In genomic region chr9:105198763-105199339, GRCh38 we compare ENCODE assay signal across 28 cellular contexts.
"Had no signal": no experiment of that assay in that cellular context is flagged by ENCODE, and none has a peak within 500 bp of the region (broad histone marks: within the 10 kb centered on the region; RNA-seq: fewer than 3 reads in every experiment).

No MANE protein-coding gene starts in this region.

- H3K9me3 Mint-ChIP-seq: activated CD4-positive, alpha-beta memory T cell treated with anti-CD3 and anti-CD28 coated beads for 36 hours; activated CD4-positive, alpha-beta T cell treated with anti-CD3 and anti-CD28 coated beads, Interleukin-2, amount 10 ng/mL, durations not matched to agents 24 days and 14 days; activated naive CD4-positive, alpha-beta T cell treated with anti-CD3 and anti-CD28 coated beads, Interleukin-2, amount 10 ng/mL, durations not matched to agents 7 days and 5 days; nephron; stimulated activated memory B cell treated with anti-CD40 and anti-IgM and Interleukin-4, amounts not matched to agents 10 μg/mL and 1 μg/mL and 100 μg/mL, for 72 hours had no signal

- H3K4me1 Mint-ChIP-seq: activated CD4-positive, alpha-beta T cell treated with anti-CD3 and anti-CD28 coated beads, Interleukin-2, amount 10 ng/mL, durations not matched to agents 24 days and 14 days; activated naive CD4-positive, alpha-beta T cell treated with anti-CD3 and anti-CD28 coated beads, Interleukin-2, amount 10 ng/mL, durations not matched to agents 7 days and 5 days; activated naive CD8-positive, alpha-beta T cell treated with anti-CD3 and anti-CD28 coated beads, Interleukin-2, amount 10 ng/mL, durations not matched to agents 7 days and 5 days; stimulated activated memory B cell treated with anti-CD40 and anti-IgM and Interleukin-4, amounts not matched to agents 10 μg/mL and 1 μg/mL and 100 μg/mL, for 72 hours; T-helper 17 cell had no signal

- H3K4me2 ChIP-seq: smooth muscle cell had no signal

- H3K27me3 ChIP-seq: neutrophil, ovary, right lobe of liver, stomach, thyroid gland, upper lobe of right lung had no signal

- DNase-seq: activated CD4-positive, alpha-beta memory T cell treated with anti-CD3 and anti-CD28 coated beads for 36 hours; activated CD4-positive, alpha-beta T cell treated with anti-CD3 and anti-CD28 coated beads, Interleukin-2, amount 10 ng/mL, durations not matched to agents 24 days and 14 days; activated CD4-positive, CD25-positive, alpha-beta regulatory T cell treated with anti-CD3 and anti-CD28 coated beads, Interleukin-2, amount 50 U/mL, for 72 hours; activated CD8-positive, alpha-beta memory T cell treated with anti-CD3 and anti-CD28 coated beads, Interleukin-2, amount 50 U/mL, for 4 hours; activated gamma-delta T cell; activated naive CD4-positive, alpha-beta T cell treated with anti-CD3 and anti-CD28 coated beads, Interleukin-2, amount 10 ng/mL, durations not matched to agents 7 days and 5 days; activated naive CD8-positive, alpha-beta T cell treated with anti-CD3 and anti-CD28 coated beads, Interleukin-2, amount 10 ng/mL, durations not matched to agents 7 days and 5 days; activated T-cell treated with anti-CD3 and anti-CD28 coated beads, Interleukin-2, amount 50 U/mL, for 1 hour; amniotic stem cell; caudate nucleus; foreskin melanocyte; left ventricle myocardium superior; mucosa of descending colon; ovary; right lobe of liver; stimulated activated CD4-positive, alpha-beta T cell treated with anti-CD3 and anti-CD28 coated beads, Interleukin-1b, Interleukin-23, amount 100 ng/mL, for 48 hours; stimulated activated CD4-positive, alpha-beta T cell treated with anti-CD3 and anti-CD28 coated beads, Interleukin-4, amount 100 ng/mL, for 4 hours; stimulated activated CD8-positive, alpha-beta memory T cell treated with anti-CD3 and anti-CD28 coated beads, Interleukin-4, amount 100 ng/mL, for 48 hours; stomach; T-helper 17 cell; T1000; thyroid gland; upper lobe of right lung had no signal

- H3K36me3 ChIP-seq: neutrophil, ovary, right lobe of liver, stomach, thyroid gland, upper lobe of right lung had no signal

- H3K4me1 ChIP-seq: stomach, thyroid gland, upper lobe of right lung had no signal

- H3K9me3 ChIP-seq: mucosa of descending colon, neutrophil, ovary, right lobe of liver, stomach, thyroid gland, upper lobe of right lung had no signal

- H3K27ac Mint-ChIP-seq: activated CD4-positive, alpha-beta memory T cell treated with anti-CD3 and anti-CD28 coated beads for 36 hours; activated CD4-positive, alpha-beta T cell treated with anti-CD3 and anti-CD28 coated beads, Interleukin-2, amount 10 ng/mL, durations not matched to agents 24 days and 14 days; activated naive CD4-positive, alpha-beta T cell treated with anti-CD3 and anti-CD28 coated beads, Interleukin-2, amount 10 ng/mL, durations not matched to agents 7 days and 5 days; activated naive CD8-positive, alpha-beta T cell treated with anti-CD3 and anti-CD28 coated beads, Interleukin-2, amount 10 ng/mL, durations not matched to agents 7 days and 5 days; nephron; progenitor cell of endocrine pancreas; stimulated activated memory B cell treated with anti-CD40 and anti-IgM and Interleukin-4, amounts not matched to agents 10 μg/mL and 1 μg/mL and 100 μg/mL, for 72 hours; T-helper 17 cell had no signal

- H3K27me3 Mint-ChIP-seq: progenitor cell of endocrine pancreas had no signal

- H3K4me3 Mint-ChIP-seq: activated CD4-positive, alpha-beta memory T cell treated with anti-CD3 and anti-CD28 coated beads for 36 hours; activated CD4-positive, alpha-beta T cell treated with anti-CD3 and anti-CD28 coated beads, Interleukin-2, amount 10 ng/mL, durations not matched to agents 24 days and 14 days; activated naive CD4-positive, alpha-beta T cell treated with anti-CD3 and anti-CD28 coated beads, Interleukin-2, amount 10 ng/mL, durations not matched to agents 7 days and 5 days; activated naive CD8-positive, alpha-beta T cell treated with anti-CD3 and anti-CD28 coated beads, Interleukin-2, amount 10 ng/mL, durations not matched to agents 7 days and 5 days; nephron; stimulated activated memory B cell treated with anti-CD40 and anti-IgM and Interleukin-4, amounts not matched to agents 10 μg/mL and 1 μg/mL and 100 μg/mL, for 72 hours; T-helper 17 cell had no signal

- H3K4me3 ChIP-seq: mucosa of descending colon, ovary, right lobe of liver, smooth muscle cell, stomach, thyroid gland, upper lobe of right lung had no signal

- H3K36me3 Mint-ChIP-seq: activated CD4-positive, alpha-beta memory T cell treated with anti-CD3 and anti-CD28 coated beads for 36 hours; activated naive CD4-positive, alpha-beta T cell treated with anti-CD3 and anti-CD28 coated beads, Interleukin-2, amount 10 ng/mL, durations not matched to agents 7 days and 5 days; activated naive CD8-positive, alpha-beta T cell treated with anti-CD3 and anti-CD28 coated beads, Interleukin-2, amount 10 ng/mL, durations not matched to agents 7 days and 5 days; stimulated activated memory B cell treated with anti-CD40 and anti-IgM and Interleukin-4, amounts not matched to agents 10 μg/mL and 1 μg/mL and 100 μg/mL, for 72 hours had no signal

- H3K27ac ChIP-seq: neutrophil, ovary, right lobe of liver, stomach, thyroid gland, upper lobe of right lung had no signal
